ENCODE assay signal across 10 cellular contexts in genomic region chr20:57441510-57442154, GRCh38. TPM values are rescaled to one million over a fixed set of nuclear protein-coding genes. Genes with fewer than 3 reads are reported as not detected.
DNase-seq lines count a peak whose midpoint lies in the region; ATAC-seq and TF ChIP-seq lines count a peak whose summit lies in the region.
"Had no signal": no experiment of that assay in that cellular context is flagged by ENCODE, and none has a peak within 500 bp of the region (broad histone marks: within the 10 kb centered on the region; RNA-seq: fewer than 3 reads in every experiment).

No MANE protein-coding gene starts in this region.

- H3K27me3 ChIP-seq in HUES64 (ENCODE audit: insufficient read depth, low read length): no peaks in the 10 kb centered on the region
- H3K27me3 ChIP-seq in endodermal cell (ENCODE audit: control insufficient read depth, insufficient read depth, low read length, poor library complexity, severe bottlenecking): no peaks in the 10 kb centered on the region
- H3K27me3 ChIP-seq in mucosa of rectum (ENCODE audit: control insufficient read depth in 2 of 2, insufficient read depth in 2 of 2, low read length in 2 of 2): no peaks in the 10 kb centered on the region
- peaks cover 0 to 6% (median 0%) of the 10 kb centered on the region in 5 donors for H3K27me3 ChIP-seq in subcutaneous abdominal adipose tissue (ENCODE audit: control insufficient read depth in 5 of 5, insufficient read depth in 4 of 5, low read length in 5 of 5)

- 88% methylated on average over 16 of the region's 16 CpGs for WGBS in HUES64
- 87 to 94% methylated on average over 12 to 16 of the region's 16 CpGs for WGBS in endodermal cell (ENCODE audit: insufficient coverage in 1 of 2, insufficient read length in 1 of 2), 2 experiments

- H3K9ac ChIP-seq in HUES64 (ENCODE audit: low read depth, low read length) (0 out of 2 replicates have a peak overlapping the region, but pooled peaks have one; percentile 24), endodermal cell (ENCODE audit: extremely low read depth, low read length, poor library complexity, severe bottlenecking) (no peak overlapping the region), mucosa of rectum (ENCODE audit: low read depth in 1 of 2, low read length in 2 of 2) (no peak overlapping the region), subcutaneous abdominal adipose tissue (ENCODE audit: low read length in 5 of 5) (peak overlapping the region in 1 of 5 donors; percentile 49)

- no peaks in the 10 kb centered on the region for H3K36me3 ChIP-seq in HUES64 (ENCODE audit: insufficient read depth, low read length)
- no peaks in the 10 kb centered on the region for H3K36me3 ChIP-seq in endodermal cell (ENCODE audit: control insufficient read depth, insufficient read depth, low read length)
- H3K36me3 ChIP-seq in mucosa of rectum (ENCODE audit: control insufficient read depth in 2 of 2, insufficient read depth in 2 of 2, low read length in 2 of 2): no peaks in the 10 kb centered on the region
- H3K36me3 ChIP-seq in subcutaneous abdominal adipose tissue (ENCODE audit: control insufficient read depth in 5 of 5, insufficient read depth in 5 of 5, low read length in 5 of 5): no peaks in the 10 kb centered on the region

- H3K4me3 ChIP-seq in HUES64 (ENCODE audit: low read length): no peak overlapping the region
- H3K4me3 ChIP-seq in endodermal cell (ENCODE audit: low read length): no peak overlapping the region
- no peak overlapping the region for H3K4me3 ChIP-seq in mucosa of rectum (ENCODE audit: low read length in 2 of 2)
- H3K4me3 ChIP-seq in subcutaneous abdominal adipose tissue (ENCODE audit: low read depth in 1 of 5, low read length in 5 of 5): no peak overlapping the region

- TF ChIP-seq CTCF in endodermal cell (conservative IDR thresholded peaks at IDR 0.05): no peak

- H3K36me3 Mint-ChIP-seq in endodermal cell (ENCODE audit: low read depth): no peaks in the 10 kb centered on the region

- no peak for ATAC-seq in HG03432 (IDR thresholded peaks at IDR 0.05; ENCODE audit: unreplicated experiment)
- no peak for ATAC-seq in HG02884 (IDR thresholded peaks at IDR 0.05; ENCODE audit: unreplicated experiment)

- peak overlapping the region; percentile 61 for H3K27ac Mint-ChIP-seq in endodermal cell

- H3K4me1 Mint-ChIP-seq in endodermal cell: peaks cover 7% of the 10 kb centered on the region

- no peak overlapping the region for H3K4me3 Mint-ChIP-seq in endodermal cell

- no peaks in the 10 kb centered on the region for H3K27me3 Mint-ChIP-seq in endodermal cell (ENCODE audit: insufficient read depth)

- H3K9me3 ChIP-seq in HUES64 (ENCODE audit: insufficient read depth, low read depth, low read length) (no peaks in the 10 kb centered on the region; the same call in 1 of the 2 replicates), endodermal cell (ENCODE audit: control insufficient read depth, low read length) (no peaks in the 10 kb centered on the region), mucosa of rectum (ENCODE audit: control insufficient read depth in 2 of 2, low read length in 2 of 2) (no peaks in the 10 kb centered on the region), subcutaneous abdominal adipose tissue (ENCODE audit: control insufficient read depth in 5 of 5, low read length in 5 of 5) (peaks cover 0 to 16% (median 6%) of the 10 kb centered on the region in 5 donors)

- H3K27ac ChIP-seq in HUES64 (ENCODE audit: low read depth, low read length) (peak overlapping the region; percentile 68), endodermal cell (ENCODE audit: low read depth, low read length) (peak overlapping the region; percentile 79), mucosa of rectum (ENCODE audit: low read depth in 2 of 2, low read length in 2 of 2) (peak overlapping the region; percentile 44 to 82), subcutaneous abdominal adipose tissue (ENCODE audit: low read depth, low read length) (peak overlapping the region; percentile 54)

- DNase-seq in endodermal cell (no peak), germinal center (ENCODE audit: low spot score) (no peak)
- no peak for DNase-seq in activated CD8-positive, alpha-beta memory T cell treated with anti-CD3 and anti-CD28 coated beads, Interleukin-2, amount 50 U/mL, for 4 hours
- DNase-seq: DMS79 treated with DMSO at 0.1 percent for 48 hours; effector CD8-positive, alpha-beta T cell had no signal

- H3K4me1 ChIP-seq in HUES64 (ENCODE audit: insufficient read depth, low read length) (0 out of 2 replicates have a peak, but pooled peaks cover 2% of the 10 kb centered on the region), endodermal cell (ENCODE audit: control insufficient read depth, insufficient read depth, low read length) (no peaks in the 10 kb centered on the region), mucosa of rectum (ENCODE audit: control insufficient read depth in 2 of 2, insufficient read depth in 2 of 2, low read length in 2 of 2) (peaks cover 15% of the 10 kb centered on the region in 2 donors), subcutaneous abdominal adipose tissue (ENCODE audit: control insufficient read depth in 5 of 5, insufficient read depth in 5 of 5, low read length in 5 of 5) (peaks cover 0 to 36% (median 22%) of the 10 kb centered on the region in 5 donors)

- peaks cover 7% of the 10 kb centered on the region for H3K9me3 Mint-ChIP-seq in endodermal cell

RNA-seq across cellular contexts. Expression of gene RBM38, which starts 50.4 kb away (rescaled TPM):
- 64.6 TPM for polyA plus RNA-seq in HUES64 (2013, experiment 1 of 2)
- polyA plus RNA-seq in HUES64 (2013, experiment 2 of 2): 63.0 TPM
- total RNA-seq in endodermal cell: 10 to 100 TPM; 29.0 to 30.2 TPM
- polyA plus RNA-seq in endodermal cell (2013, experiment 1 of 2): 58.7 TPM
- 59.5 TPM for polyA plus RNA-seq in endodermal cell (2013, experiment 2 of 2)
